Comparison of ENCODE assay signal across 8 cellular contexts in genomic region chr1:203628185-203628996, GRCh38. TPM values are rescaled to one million over a fixed set of nuclear protein-coding genes. Genes with fewer than 3 reads are reported as not detected.
DNase-seq lines count a peak whose midpoint lies in the region; ATAC-seq and TF ChIP-seq lines count a peak whose summit lies in the region.

No MANE protein-coding gene starts in this region.

- DNase-seq in activated CD4-positive, alpha-beta T cell treated with anti-CD3 and anti-CD28 coated beads for 36 hours = peak; percentile 43
- no peak for DNase-seq in activated CD4-positive, alpha-beta T cell treated with anti-CD3 and anti-CD28 coated beads for 1 hour
- peak; percentile 46 for DNase-seq in RPMI7951 (ENCODE audit: low read depth)
- peak in 4 of 10 donors; percentile 18 to 47 (median 38) for DNase-seq in dorsolateral prefrontal cortex
- DNase-seq in memory B cell (ENCODE audit: low spot score in 2 of 2) = peak in 1 of 2 donors; percentile 24
- peak; percentile 74 for DNase-seq in type B pancreatic cell (ENCODE audit: extremely low spot score, unreplicated experiment)

- H3K27ac ChIP-seq in dorsolateral prefrontal cortex = peak overlapping the region in 55 of 59 donors; percentile 32 to 94 (median 81)

- H3K27me3 Mint-ChIP-seq in activated CD4-positive, alpha-beta T cell treated with anti-CD3 and anti-CD28 coated beads for 36 hours = no peaks in the 10 kb centered on the region
- no peaks in the 10 kb centered on the region for H3K27me3 Mint-ChIP-seq in memory B cell
- H3K27me3 Mint-ChIP-seq in type B pancreatic cell = no peaks in the 10 kb centered on the region

- H3K27ac Mint-ChIP-seq in activated CD4-positive, alpha-beta T cell treated with anti-CD3 and anti-CD28 coated beads for 36 hours = peak overlapping the region; percentile 95
- H3K27ac Mint-ChIP-seq in memory B cell (peak overlapping the region; percentile 84), type B pancreatic cell (peak overlapping the region; percentile 87)

- H3K4me3 ChIP-seq in dorsolateral prefrontal cortex = peak overlapping the region; percentile 49 to 90 (median 78)

- peaks cover 61% of the 10 kb centered on the region for H3K4me1 Mint-ChIP-seq in activated CD4-positive, alpha-beta T cell treated with anti-CD3 and anti-CD28 coated beads for 36 hours
- peaks cover 47% of the 10 kb centered on the region for H3K4me1 Mint-ChIP-seq in memory B cell
- H3K4me1 Mint-ChIP-seq in type B pancreatic cell (ENCODE audit: unreplicated experiment) = peaks cover 46% of the 10 kb centered on the region

- peak in 7 of 56 donors; percentile 7 to 23 (median 11) for TF ChIP-seq CTCF in dorsolateral prefrontal cortex (IDR thresholded peaks at IDR 0.05 in 54 of 56, conservative IDR thresholded peaks at IDR 0.05 in 2 of 56; ENCODE audit: low read depth in 1 of 56, partially characterized antibody in 56 of 56)
- TF ChIP-seq CTCF in type B pancreatic cell (conservative IDR thresholded peaks at IDR 0.05) = peak; percentile 57

- peak overlapping the region; percentile 85 for H3K4me3 Mint-ChIP-seq in activated CD4-positive, alpha-beta T cell treated with anti-CD3 and anti-CD28 coated beads for 36 hours
- H3K4me3 Mint-ChIP-seq in memory B cell (peak overlapping the region; percentile 87), type B pancreatic cell (peak overlapping the region; percentile 99)

- H3K9me3 Mint-ChIP-seq in activated CD4-positive, alpha-beta T cell treated with anti-CD3 and anti-CD28 coated beads for 36 hours (ENCODE audit: low read depth) = no peaks in the 10 kb centered on the region
- H3K9me3 Mint-ChIP-seq in memory B cell = no peaks in the 10 kb centered on the region
- no peaks in the 10 kb centered on the region for H3K9me3 Mint-ChIP-seq in type B pancreatic cell

- CTCF ChIA-PET in activated CD4-positive, alpha-beta T cell treated with anti-CD3 and anti-CD28 coated beads for 36 hours (lab: Charles Lee) = interaction anchor here (0.6 to 4.4 kb wide), 8 partner anchors 22 to 198 kb away, joined by 3 to 54 read pairs (median 7); no protein-coding TSS in a partner anchor

- intact Hi-C loops in activated CD4-positive, alpha-beta T cell treated with anti-CD3 and anti-CD28 coated beads for 36 hours (cut with DNase I, micrococcal nuclease) = loop anchor here (5.0 to 10.0 kb wide), 7 partner anchors 301 to 776 kb away; partner anchors contain the start of gene BTG2 (in 1 of the 2)
- intact Hi-C loops in dorsolateral prefrontal cortex (cut with DNase I) = loop anchor here (2.0 to 10.0 kb wide), 5 partner anchors 38 to 351 kb away; no protein-coding TSS in a partner anchor

- POLR2A ChIA-PET in activated CD4-positive, alpha-beta T cell treated with anti-CD3 and anti-CD28 coated beads for 36 hours (lab: Charles Lee) = interaction anchor here (0.6 to 4.9 kb wide), 12 partner anchors 21 to 859 kb away, joined by 3 to 50 read pairs (median 5); partner anchors contain the start of gene LAX1

- no peak for ATAC-seq in activated CD4-positive, alpha-beta T cell treated with anti-CD3 and anti-CD28 coated beads for 36 hours
- ATAC-seq in memory B cell (ENCODE audit: low read depth) (no peak), GM21576 (IDR thresholded peaks at IDR 0.05; ENCODE audit: unreplicated experiment) (no peak), HG02973 (IDR thresholded peaks at IDR 0.05; ENCODE audit: unreplicated experiment) (no peak)

- peaks cover 9% of the 10 kb centered on the region for H3K36me3 Mint-ChIP-seq in activated CD4-positive, alpha-beta T cell treated with anti-CD3 and anti-CD28 coated beads for 36 hours (ENCODE audit: low read depth)
- peaks cover 2% of the 10 kb centered on the region for H3K36me3 Mint-ChIP-seq in memory B cell
- peaks cover 11% of the 10 kb centered on the region for H3K36me3 Mint-ChIP-seq in type B pancreatic cell

- H3K27me3 ChIP-seq in dorsolateral prefrontal cortex = no peaks in the 10 kb centered on the region

RNA-seq across cellular contexts. Expression of gene ATP2B4, which starts 1.8 kb away (rescaled TPM):
- total RNA-seq in activated CD4-positive, alpha-beta T cell treated with anti-CD3 and anti-CD28 coated beads for 36 hours = 10 to 100 TPM; 36.2 to 38.8 TPM
- total RNA-seq in RPMI7951 (2014; rRNA removed; shearing (Covaris generic)) = 30.4 and 36.5 TPM in 2 replicates
- total RNA-seq in dorsolateral prefrontal cortex (100 to 1,000 TPM in 118 of 120 experiments, 10 to 100 TPM in 2; 87.0 to 184 (median 142) TPM), type B pancreatic cell (ENCODE audit: low replicate concordance) (89.6 and 91.6 TPM in 2 replicates)
